In the genomic region with DNA sequence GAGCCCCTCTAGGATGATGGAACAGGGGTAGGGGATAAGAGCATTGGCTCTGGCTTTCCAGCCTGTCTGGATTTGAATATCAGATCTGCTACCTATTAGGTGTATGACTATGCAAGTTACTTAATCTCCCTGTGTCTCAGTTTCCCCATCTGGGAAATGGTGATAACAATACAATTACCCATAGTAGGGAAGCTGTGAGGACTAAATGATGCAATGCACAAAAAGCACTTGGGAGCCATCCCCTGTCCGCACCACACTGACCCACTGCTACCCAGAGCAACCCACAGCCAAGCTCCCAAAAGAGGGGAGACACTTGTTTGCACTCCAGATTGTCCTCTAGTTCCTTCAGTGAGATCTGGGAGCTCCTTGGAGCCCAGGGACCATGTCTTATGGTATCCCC, we compare ENCODE assay signal across 2 cellular contexts.
TF ChIP-seq lines count a peak whose summit lies in the region.

No MANE protein-coding gene starts in this region.

TF ChIP-seq in K562, 482 proteins besides CTCF, POLR2A, EP300 and RAD21:
- TF ChIP-seq, protein P1, sequence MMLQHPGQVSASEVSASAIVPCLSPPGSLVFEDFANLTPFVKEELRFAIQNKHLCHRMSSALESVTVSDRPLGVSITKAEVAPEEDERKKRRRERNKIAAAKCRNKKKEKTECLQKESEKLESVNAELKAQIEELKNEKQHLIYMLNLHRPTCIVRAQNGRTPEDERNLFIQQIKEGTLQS (IDR thresholded peaks at IDR 0.05): peak; percentile 70
- TF ChIP-seq, protein P1 (CRISPR knock-in tag; conservative IDR thresholded peaks at IDR 0.05): no peak
- peak; percentile 26; the same call in 1 of the 2 replicates for TF ChIP-seq SOX6 (IDR thresholded peaks at IDR 0.05)
- no peak for TF ChIP-seq SNRNP70 (optimal IDR thresholded peaks at IDR 0.05; ENCODE audit: low read depth, low read length)
- TF ChIP-seq TRIM24 (IDR thresholded peaks at IDR 0.05): peak in 1 of 2 experiments; percentile 24; a peak in 1 of 4 replicates
- no peak for TF ChIP-seq SMAD4 (CRISPR knock-in tag; conservative IDR thresholded peaks at IDR 0.05)
- TF ChIP-seq CEBPG (CRISPR knock-in tag; IDR thresholded peaks at IDR 0.05): peak; percentile 59; the same call in 1 of the 2 replicates
- TF ChIP-seq CEBPG (tag; conservative IDR thresholded peaks at IDR 0.05 in 1 of 2, IDR thresholded peaks at IDR 0.05 in 1 of 2): peak; percentile 11 to 85; a peak in 2 of 4 replicates

TF ChIP-seq in SK-N-SH, 30 proteins besides CTCF, POLR2A, EP300 and RAD21:
- TF ChIP-seq, protein P2, sequence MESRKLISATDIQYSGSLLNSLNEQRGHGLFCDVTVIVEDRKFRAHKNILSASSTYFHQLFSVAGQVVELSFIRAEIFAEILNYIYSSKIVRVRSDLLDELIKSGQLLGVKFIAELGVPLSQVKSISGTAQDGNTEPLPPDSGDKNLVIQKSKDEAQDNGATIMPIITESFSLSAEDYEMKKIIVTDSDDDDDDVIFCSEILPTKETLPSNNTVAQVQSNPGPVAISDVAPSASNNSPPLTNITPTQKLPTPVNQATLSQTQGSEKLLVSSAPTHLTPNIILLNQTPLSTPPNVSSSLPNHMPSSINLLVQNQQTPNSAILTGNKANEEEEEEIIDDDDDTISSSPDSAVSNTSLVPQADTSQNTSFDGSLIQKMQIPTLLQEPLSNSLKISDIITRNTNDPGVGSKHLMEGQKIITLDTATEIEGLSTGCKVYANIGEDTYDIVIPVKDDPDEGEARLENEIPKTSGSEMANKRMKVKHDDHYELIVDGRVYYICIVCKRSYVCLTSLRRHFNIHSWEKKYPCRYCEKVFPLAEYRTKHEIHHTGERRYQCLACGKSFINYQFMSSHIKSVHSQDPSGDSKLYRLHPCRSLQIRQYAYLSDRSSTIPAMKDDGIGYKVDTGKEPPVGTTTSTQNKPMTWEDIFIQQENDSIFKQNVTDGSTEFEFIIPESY (IDR thresholded peaks at IDR 0.05; ENCODE audit: borderline replicate concordance, low read depth): no peak
- no peak for TF ChIP-seq MXI1 (IDR thresholded peaks at IDR 0.05; ENCODE audit: low read depth, low read length)
